In genomic region chr5:77623341-77623740, GRCh38 we compare ENCODE assay signal across 39 cellular contexts. TPM values are rescaled to one million over a fixed set of nuclear protein-coding genes. Genes with fewer than 3 reads are reported as not detected.
"Had no signal": no experiment of that assay in that cellular context is flagged by ENCODE, and none has a peak within 500 bp of the region (broad histone marks: within the 10 kb centered on the region; RNA-seq: fewer than 3 reads in every experiment).

No MANE protein-coding gene starts in this region.

- FAIRE-seq: astrocyte, bronchial epithelial cell had no signal

- H3K4me1 ChIP-seq: adrenal gland, ascending aorta, body of pancreas, breast epithelium had no signal

- H3K36me3 ChIP-seq: adrenal gland, ascending aorta, brain microvascular endothelial cell, breast epithelium, cardiac muscle cell had no signal

- H3K4me3 ChIP-seq: adrenal gland, ascending aorta, body of pancreas, breast epithelium, cardiac muscle cell had no signal

- ATAC-seq: activated naive CD4-positive, alpha-beta T cell treated with anti-CD3 and anti-CD28 coated beads, Interleukin-2, amount 50 U/mL, for 72 hours; activated naive CD8-positive, alpha-beta T cell treated with anti-CD3 and anti-CD28 coated beads, Interleukin-2, amount 50 U/mL, for 24 hours; activated T-cell treated with anti-CD3 and anti-CD28 coated beads, Interleukin-2, amount 50 U/mL, for 4 hours; activated T-cell treated with anti-CD3 and anti-CD28 coated beads, Interleukin-2, amount 50 U/mL, for 72 hours; activated T-helper 17 cell treated with anti-CD3 and anti-CD28 coated beads, Interleukin-2, amount 50 U/mL, for 72 hours; body of pancreas had no signal

- DNase-seq: activated effector memory CD4-positive, alpha-beta T cell treated with anti-CD3 and anti-CD28 coated beads, Interleukin-2, amount 50 U/mL, for 16 hours; activated effector memory CD4-positive, alpha-beta T cell treated with Interleukin-2 at 50 U/mL for 16 hours; activated gamma-delta T cell; activated gamma-delta T cell treated with Interleukin-2 at 50 U/mL for 16 hours; activated naive CD4-positive, alpha-beta T cell; activated naive CD4-positive, alpha-beta T cell treated with anti-CD3 and anti-CD28 coated beads for 36 hours; activated naive CD4-positive, alpha-beta T cell treated with anti-CD3 and anti-CD28 coated beads, Interleukin-2, amount 10 ng/mL, durations not matched to agents 7 days and 5 days; activated naive CD4-positive, alpha-beta T cell treated with anti-CD3 and anti-CD28 coated beads, Interleukin-2, amount 50 U/mL, for 16 hours; activated naive CD4-positive, alpha-beta T cell treated with Interleukin-2 at 50 U/mL for 16 hours; activated naive CD8-positive, alpha-beta T cell treated with anti-CD3 and anti-CD28 coated beads for 36 hours; activated naive CD8-positive, alpha-beta T cell treated with anti-CD3 and anti-CD28 coated beads, Interleukin-2, amount 10 ng/mL, durations not matched to agents 7 days and 5 days; activated naive CD8-positive, alpha-beta T cell treated with anti-CD3 and anti-CD28 coated beads, Interleukin-2, amount 50 U/mL, for 24 hours; activated T-cell treated with anti-CD3 and anti-CD28 coated beads, Interleukin-2, amount 50 U/mL, for 1 hour; activated T-cell treated with anti-CD3 and anti-CD28 coated beads, Interleukin-2, amount 50 U/mL, for 24 hours; activated T-cell treated with anti-CD3 and anti-CD28 coated beads, Interleukin-2, amount 50 U/mL, for 4 hours; activated T-cell treated with anti-CD3 and anti-CD28 coated beads, Interleukin-2, amount 50 U/mL, for 48 hours; activated T-cell treated with anti-CD3 and anti-CD28 coated beads, Interleukin-2, amount 50 U/mL, for 72 hours; adrenal gland; amniotic stem cell; amygdala; anterior cingulate cortex; aorta; body of pancreas; brain microvascular endothelial cell; caudate nucleus; central memory CD4-positive, alpha-beta T cell; cerebellar nuclear complex had no signal

- H3K27ac ChIP-seq: adrenal gland, ascending aorta, body of pancreas, brain microvascular endothelial cell, breast epithelium, cardiac muscle cell had no signal

- H3K9me3 ChIP-seq: adrenal gland, ascending aorta, body of pancreas had no signal

RNA-seq across cellular contexts. Expression of gene OTP, which starts 15.2 kb away (rescaled TPM):
- total RNA-seq: activated naive CD4-positive, alpha-beta T cell treated with anti-CD3 and anti-CD28 coated beads for 36 hours; activated naive CD4-positive, alpha-beta T cell treated with anti-CD3 and anti-CD28 coated beads, Interleukin-2, amount 50 U/mL, for 72 hours; activated naive CD8-positive, alpha-beta T cell treated with anti-CD3 and anti-CD28 coated beads for 36 hours; activated naive CD8-positive, alpha-beta T cell treated with anti-CD3 and anti-CD28 coated beads, Interleukin-2, amount 10 ng/mL, durations not matched to agents 7 days and 5 days; activated T-cell treated with anti-CD3 and anti-CD28 coated beads, Interleukin-2, amount 50 U/mL, for 4 hours; activated T-helper 1 cell treated with anti-CD3 and anti-CD28 coated beads, Interleukin-12 subunit alpha, Interleukin-12 subunit beta, Interleukin-2, Interleukin-4 antibody, amounts not matched to agents 30 ng/mL and 10 ng/mL and 1 ng/mL, durations not matched to agents 14 hours and 24 hours and 36 hours; activated T-helper 17 cell treated with anti-CD3 and anti-CD28 coated beads, Interleukin-2, amount 50 U/mL, for 72 hours; activated T-helper 2 cell treated with anti-CD3 and anti-CD28 coated beads, Interferon-gamma antibody, Interleukin-2, Interleukin-4, amounts not matched to agents 10 μg/mL and 5 μg/mL and 100 μg/mL, durations not matched to agents 14 hours and 24 hours and 36 hours; aorta; ascending aorta; body of pancreas; bronchial epithelial cell; cardiac muscle cell; cardiac septum; chondrocyte had no signal
- polyA plus RNA-seq: adipose tissue, adrenal gland, aorta, cardiac muscle cell had no signal
